In the genomic region with DNA sequence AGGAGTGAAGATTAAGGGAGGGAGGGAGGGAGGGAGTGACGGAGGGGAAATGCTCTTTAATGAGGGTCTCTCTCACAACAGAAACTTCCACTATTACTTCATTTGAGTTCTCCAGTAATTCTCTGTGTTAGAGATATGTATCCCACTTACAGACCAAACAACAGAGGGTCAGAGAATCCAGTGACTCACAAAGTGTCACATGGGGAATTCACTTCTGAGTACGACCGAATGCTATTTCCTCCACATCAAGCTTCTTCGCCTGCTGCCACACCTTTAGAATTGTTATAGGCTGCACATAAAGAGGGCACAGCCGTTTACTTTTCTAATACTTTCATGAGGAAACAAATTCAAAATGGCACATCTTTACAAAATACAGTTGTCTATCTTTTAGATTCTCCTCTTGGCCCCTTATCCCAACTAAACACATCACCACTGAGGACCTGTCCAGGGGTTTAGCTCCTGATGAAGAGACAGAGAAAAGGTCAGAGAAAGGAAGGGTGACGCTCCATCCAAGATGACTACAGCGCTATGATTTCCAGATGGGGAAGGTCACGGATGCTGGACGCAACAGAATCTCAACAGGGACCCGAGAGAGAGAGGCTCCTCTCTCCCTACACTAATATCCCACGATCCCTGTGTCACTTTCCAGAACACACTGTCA, we compare ENCODE assay signal across 10 cellular contexts.
DNase-seq lines count a peak whose midpoint lies in the region; ATAC-seq, FAIRE-seq and TF ChIP-seq lines count a peak whose summit lies in the region.
"Had no signal": no experiment of that assay in that cellular context is flagged by ENCODE, and none has a peak within 500 bp of the region (broad histone marks: within the 10 kb centered on the region; RNA-seq: fewer than 3 reads in every experiment).

No MANE protein-coding gene starts in this region.

- no peak for ATAC-seq in HG03139 (IDR thresholded peaks at IDR 0.05; ENCODE audit: unreplicated experiment)
- ATAC-seq in activated T-helper 17 cell treated with anti-CD3 and anti-CD28 coated beads, Interleukin-2, amount 50 U/mL, for 72 hours (replicated peaks) = no peak

- H3K23me2 ChIP-seq in H1 (ENCODE audit: low read depth, low read length) = peaks cover 4% of the 10 kb centered on the region; the same call in 1 of the 2 replicates

- no peaks in the 10 kb centered on the region for H3K9me3 ChIP-seq in H1 (ENCODE audit: insufficient read depth in 2 of 2, low read depth in 1 of 2, low read length in 1 of 2)
- no peaks in the 10 kb centered on the region for H3K9me3 ChIP-seq in muscle layer of colon (ENCODE audit: low read length)

- no peak overlapping the region for H3K9ac ChIP-seq in H1 (replicated peaks in 1 of 4; ENCODE audit: extremely low read depth in 1 of 4, low read depth in 3 of 4, low read length in 3 of 4)
- H3K9ac ChIP-seq in muscle layer of colon (ENCODE audit: low read length) = peak overlapping the region; percentile 3

- H3K36me3 ChIP-seq in H1 (ENCODE audit: control insufficient read depth in 2 of 4, insufficient read depth in 4 of 4, low read length in 3 of 4) = no peaks in the 10 kb centered on the region
- no peaks in the 10 kb centered on the region for H3K36me3 ChIP-seq in muscle layer of colon (ENCODE audit: insufficient read depth, low read length)
- H3K36me3 ChIP-seq: WERI-Rb-1 had no signal

- peak overlapping the region; percentile 24; the same call in 1 of the 2 replicates for H3K18ac ChIP-seq in H1 (ENCODE audit: extremely low read depth, low read length)

- H3K4me1 ChIP-seq in H1 (replicated peaks in 1 of 4; ENCODE audit: control insufficient read depth in 3 of 4, insufficient read depth in 4 of 4, low read length in 3 of 4) = peaks cover 18 to 50% (median 32%) of the 10 kb centered on the region in 4 experiments
- peaks cover 63% of the 10 kb centered on the region for H3K4me1 ChIP-seq in muscle layer of colon (ENCODE audit: insufficient read depth, low read length)

- POLR2A ChIA-PET in AG04449 (lab: Yijun Ruan, JAX) = no interaction called here
- POLR2A ChIA-PET in H1 (lab: Charles Lee; ENCODE audit: partially characterized antibody) = interaction anchor here (1.3 kb wide), 1 partner anchor 10 kb away, joined by 3 read pairs; no protein-coding TSS in a partner anchor

- H2BK20ac ChIP-seq in H1 (ENCODE audit: low read length) = no peak overlapping the region

- no peak overlapping the region for H3K23ac ChIP-seq in H1 (ENCODE audit: insufficient read length)

- CTCF ChIA-PET in AG04449 (lab: Yijun Ruan, JAX) = interaction anchor here (0.8 kb wide), 1 partner anchor 29 kb away, joined by 3 read pairs; no protein-coding TSS in a partner anchor
- CTCF ChIA-PET in H1 (lab: Charles Lee; ENCODE audit: partially characterized antibody) = interaction anchor here (0.8 to 1.3 kb wide), 3 partner anchors 17 to 43 kb away, joined by 3 read pairs; no protein-coding TSS in a partner anchor

- H2BK12ac ChIP-seq in H1 (ENCODE audit: low read depth, low read length) = no peak overlapping the region

- no peak overlapping the region for H3K4me3 ChIP-seq in AG04449 (ENCODE audit: low read depth, low read length)
- H3K4me3 ChIP-seq in H1 (ENCODE audit: extremely low read depth in 1 of 4, insufficient read depth in 2 of 4, low read depth in 3 of 4, low read length in 4 of 4) = no peak overlapping the region
- H3K4me3 ChIP-seq in muscle layer of colon (ENCODE audit: low read depth in 1 of 2, low read length in 2 of 2) = no peak overlapping the region

- H3K27me3 Mint-ChIP-seq in activated T-helper 17 cell treated with anti-CD3 and anti-CD28 coated beads, Interleukin-2, amount 50 U/mL, for 72 hours = no peaks in the 10 kb centered on the region

- no peak for FAIRE-seq in H1 (lab: Jason Lieb, UNC)

- H3K79me2 ChIP-seq in H1 (ENCODE audit: control insufficient read depth in 1 of 2, insufficient read depth in 2 of 2, low read length in 2 of 2) = peaks cover 0 to 10% of the 10 kb centered on the region in 2 experiments; a peak in 2 of 4 replicates

- H3K27ac Mint-ChIP-seq in activated T-helper 17 cell treated with anti-CD3 and anti-CD28 coated beads, Interleukin-2, amount 50 U/mL, for 72 hours = no peak overlapping the region

- no peak overlapping the region for H4K5ac ChIP-seq in H1 (ENCODE audit: insufficient read length, low read depth, low read length)

- no peak overlapping the region for H4K91ac ChIP-seq in H1 (replicated peaks; ENCODE audit: insufficient read length, low read length)

- peaks cover 8% of the 10 kb centered on the region for H3K36me3 Mint-ChIP-seq in activated T-helper 17 cell treated with anti-CD3 and anti-CD28 coated beads, Interleukin-2, amount 50 U/mL, for 72 hours (ENCODE audit: low read depth)

- H2BK120ac ChIP-seq in H1 (replicated peaks; ENCODE audit: low read depth, low read length) = no peak overlapping the region

- no peak overlapping the region for H3K27ac ChIP-seq in H1 (ENCODE audit: low read depth, low read length)
- H3K27ac ChIP-seq in muscle layer of colon (ENCODE audit: low read depth, low read length) = peak overlapping the region; percentile 86
- H3K27ac ChIP-seq: WERI-Rb-1 had no signal

- H2BK15ac ChIP-seq in H1 (ENCODE audit: low read length) = no peak overlapping the region

- H3K4me3 Mint-ChIP-seq in activated T-helper 17 cell treated with anti-CD3 and anti-CD28 coated beads, Interleukin-2, amount 50 U/mL, for 72 hours = no peak overlapping the region

- H3K27me3 ChIP-seq in H1 (replicated peaks in 1 of 4; ENCODE audit: control insufficient read depth in 3 of 4, extremely low read depth in 1 of 4, insufficient read depth in 3 of 4, low read length in 3 of 4) = no peaks in the 10 kb centered on the region
- H3K27me3 ChIP-seq in muscle layer of colon (ENCODE audit: control insufficient read depth in 1 of 2, insufficient read depth in 2 of 2, low read length in 2 of 2) = no peaks in the 10 kb centered on the region

- no peak overlapping the region for H3K4ac ChIP-seq in H1 (replicated peaks; ENCODE audit: insufficient read length, low read depth, low read length)

- peaks cover 20% of the 10 kb centered on the region for H3K4me1 Mint-ChIP-seq in activated T-helper 17 cell treated with anti-CD3 and anti-CD28 coated beads, Interleukin-2, amount 50 U/mL, for 72 hours

- no peak for TF ChIP-seq RAD21 in Ishikawa (IDR thresholded peaks at IDR 0.05; ENCODE audit: low read depth)
- TF ChIP-seq RAD21 in H1 (IDR thresholded peaks at IDR 0.05 in 1 of 2, conservative IDR thresholded peaks at IDR 0.05 in 1 of 2; ENCODE audit: low read depth in 2 of 2, low read length in 2 of 2) = no peak

- no peak overlapping the region for H2AK5ac ChIP-seq in H1 (ENCODE audit: low read depth, low read length)

- H4K20me1 ChIP-seq in H1 (replicated peaks in 1 of 2; ENCODE audit: control insufficient read depth in 1 of 2, insufficient read depth in 2 of 2, low read length in 2 of 2) = no peaks in the 10 kb centered on the region

- 84% methylated on average over 10 of the region's 11 CpGs; no CpG with 5 or more reads in 1 of the 2 experiments for WGBS in H1 (ENCODE audit: extremely low coverage in 1 of 2, insufficient coverage in 1 of 2, insufficient read length in 1 of 2, insufficient replicate concordance in 2 of 2, low coverage in 1 of 2, low lambda C conversion rate in 2 of 2, missing lambda C conversion rate in 1 of 2), 2 experiments

- H2BK5ac ChIP-seq in H1 (ENCODE audit: low read depth, low read length) = peak overlapping the region; percentile 18; the same call in 1 of the 2 replicates

- H3K56ac ChIP-seq in H1 (replicated peaks; ENCODE audit: insufficient read length, low read depth, low read length) = no peak overlapping the region

- H3K79me1 ChIP-seq in H1 (ENCODE audit: low read depth, low read length) = 0 out of 2 replicates have a peak, but pooled peaks cover 3% of the 10 kb centered on the region

- DNase-seq in AG04449 (ENCODE audit: low read depth, low spot score) (peak; percentile 26), H1 (ENCODE audit: low read depth in 1 of 2, low spot score in 2 of 2) (no peak), NCI-H69 (lab: John Stamatoyannopoulos, UW) (no peak), T1000 (lab: John Stamatoyannopoulos, UW) (no peak)
- DNase-seq: NCI-H2227 treated with DMSO at 0.1 percent for 48 hours, WERI-Rb-1 had no signal

- no peak overlapping the region for H3K14ac ChIP-seq in H1 (ENCODE audit: insufficient read length)

- H4K8ac ChIP-seq in H1 (ENCODE audit: extremely low read depth, insufficient read depth, low read length) = no peak overlapping the region

- H3K4me2 ChIP-seq in H1 (ENCODE audit: insufficient read depth in 1 of 2, low read depth in 2 of 2, low read length in 2 of 2) = no peak overlapping the region; a peak in 1 of 4 replicates

- no peak for TF ChIP-seq EP300 in Ishikawa (IDR thresholded peaks at IDR 0.05; ENCODE audit: borderline replicate concordance)
- no peak for TF ChIP-seq EP300 in H1 (IDR thresholded peaks at IDR 0.05; ENCODE audit: borderline replicate concordance in 1 of 2, low read depth in 2 of 2, low read length in 2 of 2)

- TF ChIP-seq CTCF in AG04449 (IDR thresholded peaks at IDR 0.05; ENCODE audit: insufficient read depth, low read length, missing control alignments) = no peak
- no peak for TF ChIP-seq CTCF in H1 (IDR thresholded peaks at IDR 0.05; ENCODE audit: control extremely low read depth in 1 of 3, insufficient read depth in 1 of 3, low read depth in 1 of 3, low read length in 3 of 3)

- no peak overlapping the region for H2AFZ ChIP-seq in H1 (ENCODE audit: low read length)

- no peak for TF ChIP-seq POLR2A in H1 (IDR thresholded peaks at IDR 0.05; ENCODE audit: control extremely low read depth in 1 of 2, low read depth in 2 of 2, low read length in 2 of 2)

- H3K9me3 Mint-ChIP-seq in activated T-helper 17 cell treated with anti-CD3 and anti-CD28 coated beads, Interleukin-2, amount 50 U/mL, for 72 hours = no peaks in the 10 kb centered on the region

TF ChIP-seq in Ishikawa, 13 proteins besides CTCF, POLR2A, EP300 and RAD21 (continues in another document):
- 0 out of 2 replicates have a peak, but pooled peaks have one; percentile 32 for TF ChIP-seq USF1 (IDR thresholded peaks at IDR 0.05)
- no peak for TF ChIP-seq TAF1 (IDR thresholded peaks at IDR 0.05; ENCODE audit: low read depth)

TF ChIP-seq in H1, 55 proteins besides CTCF, POLR2A, EP300 and RAD21:
- no peak for TF ChIP-seq GTF2F1 (IDR thresholded peaks at IDR 0.05; ENCODE audit: borderline replicate concordance, low read depth, low read length)
